ENCODE assay signal across 23 cellular contexts in the genomic region with DNA sequence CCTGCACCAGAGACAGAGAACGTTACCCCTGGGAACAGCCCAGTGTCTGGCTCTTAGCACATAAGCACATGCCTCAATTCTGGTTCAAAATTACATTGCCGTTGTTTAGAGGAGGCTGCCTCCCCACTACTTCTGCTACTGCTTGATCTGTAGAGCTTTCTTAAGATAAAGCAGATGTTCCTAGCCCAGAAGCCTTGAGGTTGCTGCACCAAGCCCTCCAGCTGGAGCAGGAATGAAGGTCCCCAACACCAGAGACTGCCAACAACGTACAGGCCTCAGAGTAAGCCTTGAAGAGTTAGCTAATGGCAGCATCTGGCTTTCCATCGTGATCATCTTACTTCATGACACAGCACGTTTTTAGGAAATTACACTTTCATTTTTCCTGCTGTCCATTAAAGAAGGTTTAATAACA. TPM values are rescaled to one million over a fixed set of nuclear protein-coding genes. Genes with fewer than 3 reads are reported as not detected.
A peak's percentile ranks its signal among the peaks of the same experiment; 100 is the strongest.
DNase-seq lines count a peak whose midpoint lies in the region; ATAC-seq, FAIRE-seq and TF ChIP-seq lines count a peak whose summit lies in the region.
"Had no signal": no experiment of that assay in that cellular context is flagged by ENCODE, and none has a peak within 500 bp of the region (broad histone marks: within the 10 kb centered on the region; RNA-seq: fewer than 3 reads in every experiment).

No MANE protein-coding gene starts in this region.

- TF ChIP-seq POLR2A in H54 (IDR thresholded peaks at IDR 0.05; ENCODE audit: low read depth, low read length) = no peak

- no peaks in the 10 kb centered on the region for H3K4me1 ChIP-seq in astrocyte (ENCODE audit: insufficient read depth, low read length)
- H3K4me1 ChIP-seq: BLaER1, SJSA1 had no signal

- H3K36me3 Mint-ChIP-seq in astrocyte (ENCODE audit: low read depth, unreplicated experiment) (peaks cover 4% of the 10 kb centered on the region), glutamatergic neuron (ENCODE audit: unreplicated experiment) (no peaks in the 10 kb centered on the region)

- H3K4me3 ChIP-seq in astrocyte (ENCODE audit: insufficient read depth, low read depth, low read length) (no peak overlapping the region), fibroblast of villous mesenchyme (ENCODE audit: low read depth, low read length) (no peak overlapping the region)
- H3K4me3 ChIP-seq: BLaER1, PC-9, SJSA1 had no signal

- ATAC-seq in HG03565 (IDR thresholded peaks at IDR 0.05; ENCODE audit: unreplicated experiment) (no peak), HG03139 (IDR thresholded peaks at IDR 0.05; ENCODE audit: unreplicated experiment) (no peak)
- ATAC-seq: CD8-positive, alpha-beta T cell; HepG2 had no signal

- H3K27ac ChIP-seq in astrocyte (ENCODE audit: low read depth, low read length) = no peak overlapping the region
- H3K27ac ChIP-seq: 22Rv1, BLaER1, PC-9, SJSA1 had no signal

- H3K4me3 Mint-ChIP-seq in astrocyte (ENCODE audit: unreplicated experiment) = no peak overlapping the region
- H3K4me3 Mint-ChIP-seq in glutamatergic neuron (ENCODE audit: unreplicated experiment) = no peak overlapping the region
- H3K4me3 Mint-ChIP-seq: CD8-positive, alpha-beta T cell had no signal

- H3K4me1 Mint-ChIP-seq in astrocyte (ENCODE audit: low read depth, unreplicated experiment) (no peaks in the 10 kb centered on the region), glutamatergic neuron (ENCODE audit: low read depth, unreplicated experiment) (no peaks in the 10 kb centered on the region)

- H3K4me2 ChIP-seq in astrocyte (ENCODE audit: low read length) = no peak overlapping the region
- H3K4me2 ChIP-seq: BLaER1, PC-9 had no signal

- peaks cover 2% of the 10 kb centered on the region for H3K9me3 Mint-ChIP-seq in astrocyte (ENCODE audit: unreplicated experiment)
- H3K9me3 Mint-ChIP-seq in glutamatergic neuron (ENCODE audit: unreplicated experiment) = no peaks in the 10 kb centered on the region
- H3K9me3 Mint-ChIP-seq: CD8-positive, alpha-beta T cell had no signal

- DNase-seq in DMS 273 (lab: John Stamatoyannopoulos, UW; ENCODE audit: unreplicated experiment) = peak; percentile 14
- DNase-seq in DMS 273 treated with DMSO at 0.1 percent for 48 hours (lab: John Stamatoyannopoulos, UW) = no peak
- no peak for DNase-seq in H54 (ENCODE audit: insufficient read length, low spot score)
- no peak for DNase-seq in astrocyte (ENCODE audit: low read depth)
- DNase-seq in fibroblast of villous mesenchyme (ENCODE audit: low read depth) = peak; percentile 37
- no peak for DNase-seq in glutamatergic neuron
- DNase-seq: Calu3; CD8-positive, alpha-beta T cell; DMS79; HCEC 1CT; NCI-H1417 treated with DMSO at 0.1 percent for 48 hours; NCI-H187 treated with DMSO at 0.1 percent for 48 hours; NCI-H2227 treated with DMSO at 0.1 percent for 48 hours; NCI-H510A treated with DMSO at 0.1 percent for 48 hours; NCI-H82; PC-9 had no signal

- H3K27me3 Mint-ChIP-seq in astrocyte (ENCODE audit: low read depth, unreplicated experiment) (no peaks in the 10 kb centered on the region), glutamatergic neuron (ENCODE audit: unreplicated experiment) (no peaks in the 10 kb centered on the region)

- no peak for TF ChIP-seq CTCF in astrocyte (IDR thresholded peaks at IDR 0.05; ENCODE audit: insufficient read depth, low read depth, low read length)
- TF ChIP-seq CTCF in fibroblast of villous mesenchyme (IDR thresholded peaks at IDR 0.05; ENCODE audit: insufficient read depth, low read depth, low read length) = no peak
- no peak for TF ChIP-seq CTCF in glutamatergic neuron (IDR thresholded peaks at IDR 0.05; ENCODE audit: partially characterized antibody, unreplicated experiment)

- no peaks in the 10 kb centered on the region for H3K9me3 ChIP-seq in astrocyte (ENCODE audit: insufficient read depth, low read depth, low read length)
- H3K9me3 ChIP-seq: BLaER1, SJSA1 had no signal

- no peaks in the 10 kb centered on the region for H4K20me1 ChIP-seq in astrocyte (ENCODE audit: insufficient read depth, low read length)
- H4K20me1 ChIP-seq: BLaER1 had no signal

- no peaks in the 10 kb centered on the region for H3K27me3 ChIP-seq in astrocyte (ENCODE audit: insufficient read depth, low read length)
- H3K27me3 ChIP-seq: BLaER1, SJSA1 had no signal

- no peak overlapping the region for H2AFZ ChIP-seq in astrocyte (ENCODE audit: low read depth, low read length)
- H2AFZ ChIP-seq: PC-9 had no signal

- H3K79me2 ChIP-seq in astrocyte (ENCODE audit: insufficient read depth, low read length) = no peaks in the 10 kb centered on the region

- H3K27ac Mint-ChIP-seq in astrocyte (ENCODE audit: unreplicated experiment) = no peak overlapping the region
- H3K27ac Mint-ChIP-seq in glutamatergic neuron (ENCODE audit: unreplicated experiment) = no peak overlapping the region
- H3K27ac Mint-ChIP-seq: CD8-positive, alpha-beta T cell had no signal

- FAIRE-seq in H54 (lab: Jason Lieb, UNC) (peak; percentile 58), astrocyte (lab: Jason Lieb, UNC) (peak; percentile 59)
- FAIRE-seq: G401.6, HepG2 had no signal

- H3K36me3 ChIP-seq in astrocyte (ENCODE audit: insufficient read depth, low read length) = no peaks in the 10 kb centered on the region
- H3K36me3 ChIP-seq: BLaER1 had no signal

- no peak overlapping the region for H3K9ac ChIP-seq in astrocyte (ENCODE audit: low read length)
- H3K9ac ChIP-seq: BLaER1 had no signal

RNA-seq across cellular contexts. Expression of gene AMIGO2, which starts 34.7 kb away (rescaled TPM):
- total RNA-seq in astrocyte = 25.2 and 35.4 TPM in 2 replicates
- total RNA-seq in fibroblast of villous mesenchyme = 62.2 and 101 TPM in 2 replicates
- 1.7 TPM for total RNA-seq in glutamatergic neuron (ENCODE audit: unreplicated experiment)
- total RNA-seq: HepG2 had no signal

RNA-seq across cellular contexts. Expression of gene PCED1B, which starts 35.1 kb away (rescaled TPM):
- total RNA-seq in astrocyte (1.8 and 2.4 TPM in 2 replicates), fibroblast of villous mesenchyme (1.7 and 3.2 TPM in 2 replicates), glutamatergic neuron (ENCODE audit: unreplicated experiment) (0.27 TPM)

Comparison
In these comparisons a context has a peak if more than half of its experiments do, and no peak if none do; other contexts are left out.
1. DNase-seq: peak in DMS 273 (single experiment) and fibroblast of villous mesenchyme (single experiment); none in DMS 273 treated with DMSO at 0.1 percent for 48 hours (single experiment), H54 (single experiment), astrocyte (single experiment) and glutamatergic neuron (single experiment).